ENCODE assay signal across 16 cellular contexts in genomic region chr2:46377287-46377605, GRCh38.
DNase-seq lines count a peak whose midpoint lies in the region; ATAC-seq and TF ChIP-seq lines count a peak whose summit lies in the region.
"Had no signal": no experiment of that assay in that cellular context is flagged by ENCODE, and none has a peak within 500 bp of the region (broad histone marks: within the 10 kb centered on the region; RNA-seq: fewer than 3 reads in every experiment).

No MANE protein-coding gene starts in this region.

- in situ Hi-C loops in GM13977 (cut with MboI; ENCODE audit: low pct_unique_long_range_greater_than_20kb, low sequenced_read_pairs, unreplicated experiment): no loop called here

- H3K36me3 ChIP-seq in osteoblast (ENCODE audit: insufficient read depth, low read length): peaks cover 80% of the 10 kb centered on the region

- no peak overlapping the region for H3K27ac Mint-ChIP-seq in activated CD4-positive, alpha-beta T cell treated with anti-CD3 and anti-CD28 coated beads for 36 hours
- H3K27ac Mint-ChIP-seq: activated T-cell treated with anti-CD3 and anti-CD28 coated beads, Interleukin-2, amount 50 U/mL, for 24 hours had no signal

- DNase-seq in Ammon's horn (ENCODE audit: low spot score) (peak; percentile 46), RWPE1 (ENCODE audit: low spot score) (no peak), foreskin keratinocyte (no peak), osteoblast (ENCODE audit: insufficient read length, low spot score, missing footprints) (no peak), DMS53 (lab: John Stamatoyannopoulos, UW) (no peak), superior temporal gyrus (ENCODE audit: extremely low spot score) (no peak), GM13977 (ENCODE audit: low spot score) (no peak)
- no peak for DNase-seq in activated CD4-positive, alpha-beta T cell treated with anti-CD3 and anti-CD28 coated beads for 36 hours
- DNase-seq: activated T-cell treated with anti-CD3 and anti-CD28 coated beads, Interleukin-2, amount 50 U/mL, for 24 hours; NCI-H1105; NCI-H345; OCI-M1; stimulated activated CD4-positive, alpha-beta T cell treated with anti-CD3 and anti-CD28 coated beads, Interleukin-4, amount 100 ng/mL, for 24 hours had no signal

- H4K20me1 ChIP-seq in osteoblast (ENCODE audit: insufficient read depth, low read length): no peaks in the 10 kb centered on the region

- no peak overlapping the region for H3K4me3 Mint-ChIP-seq in activated CD4-positive, alpha-beta T cell treated with anti-CD3 and anti-CD28 coated beads for 36 hours
- H3K4me3 Mint-ChIP-seq: activated T-cell treated with anti-CD3 and anti-CD28 coated beads, Interleukin-2, amount 50 U/mL, for 24 hours; neural crest cell had no signal

- no peak overlapping the region for H3K4me3 ChIP-seq in osteoblast (ENCODE audit: insufficient read depth, low read length)
- H3K4me3 ChIP-seq: lung had no signal

- no peaks in the 10 kb centered on the region for H3K79me2 ChIP-seq in osteoblast (ENCODE audit: insufficient read depth, low read length)

- H3K9me3 ChIP-seq in osteoblast (ENCODE audit: low read depth, low read length): no peaks in the 10 kb centered on the region

- H3K36me3 Mint-ChIP-seq in activated CD4-positive, alpha-beta T cell treated with anti-CD3 and anti-CD28 coated beads for 36 hours (ENCODE audit: low read depth): peaks cover 2% of the 10 kb centered on the region

- H3K4me1 ChIP-seq in foreskin keratinocyte (no peaks in the 10 kb centered on the region), osteoblast (ENCODE audit: insufficient read depth, low read length) (peaks cover 3% of the 10 kb centered on the region)

- H3K27me3 ChIP-seq in foreskin keratinocyte (no peaks in the 10 kb centered on the region), osteoblast (ENCODE audit: insufficient read depth, low read length) (no peaks in the 10 kb centered on the region)

- H3K4me2 ChIP-seq in osteoblast (ENCODE audit: insufficient read depth, low read length): no peak overlapping the region

- H3K9me3 Mint-ChIP-seq in activated CD4-positive, alpha-beta T cell treated with anti-CD3 and anti-CD28 coated beads for 36 hours (ENCODE audit: low read depth): no peaks in the 10 kb centered on the region
- H3K9me3 Mint-ChIP-seq: activated T-cell treated with anti-CD3 and anti-CD28 coated beads, Interleukin-2, amount 50 U/mL, for 24 hours had no signal

- no peaks in the 10 kb centered on the region for H3K27me3 Mint-ChIP-seq in activated CD4-positive, alpha-beta T cell treated with anti-CD3 and anti-CD28 coated beads for 36 hours
- H3K27me3 Mint-ChIP-seq: activated T-cell treated with anti-CD3 and anti-CD28 coated beads, Interleukin-2, amount 50 U/mL, for 24 hours had no signal

- CTCF ChIA-PET in RWPE1 (lab: Yijun Ruan, JAX): interaction anchor here (0.5 to 0.6 kb wide), 2 partner anchors 47 to 83 kb away, joined by 3 to 6 read pairs; no protein-coding TSS in a partner anchor
- CTCF ChIA-PET in activated CD4-positive, alpha-beta T cell treated with anti-CD3 and anti-CD28 coated beads for 36 hours (lab: Charles Lee): interaction anchor here (0.5 kb wide), 1 partner anchor 314 kb away, joined by 4 read pairs; no protein-coding TSS in a partner anchor

- H3K4me1 Mint-ChIP-seq in activated CD4-positive, alpha-beta T cell treated with anti-CD3 and anti-CD28 coated beads for 36 hours: no peaks in the 10 kb centered on the region
- H3K4me1 Mint-ChIP-seq: neural crest cell had no signal

- intact Hi-C loops in activated CD4-positive, alpha-beta T cell treated with anti-CD3 and anti-CD28 coated beads for 36 hours (cut with DNase I, micrococcal nuclease): no loop called here

- H3K27ac ChIP-seq in RWPE1: peak overlapping the region; percentile 20
- H3K27ac ChIP-seq in foreskin keratinocyte: no peak overlapping the region
- no peak overlapping the region for H3K27ac ChIP-seq in osteoblast (ENCODE audit: low read depth, low read length)

- ATAC-seq in foreskin keratinocyte: no peak
- ATAC-seq in activated CD4-positive, alpha-beta T cell treated with anti-CD3 and anti-CD28 coated beads for 36 hours: no peak
- ATAC-seq: sciatic nerve had no signal

- H2AFZ ChIP-seq in osteoblast (ENCODE audit: low read length): no peak overlapping the region

- POLR2A ChIA-PET in RWPE1 (lab: Yijun Ruan, JAX; ENCODE audit: low non-redundant PET): no interaction called here
- POLR2A ChIA-PET in activated CD4-positive, alpha-beta T cell treated with anti-CD3 and anti-CD28 coated beads for 36 hours (lab: Charles Lee): no interaction called here

- TF ChIP-seq CTCF in RWPE1 (conservative IDR thresholded peaks at IDR 0.05; ENCODE audit: low read depth) (no peak), foreskin keratinocyte (conservative IDR thresholded peaks at IDR 0.05) (peak; percentile 22), osteoblast (IDR thresholded peaks at IDR 0.05; ENCODE audit: extremely low read depth, low read depth, low read length) (peak; percentile 7), GM13977 (IDR thresholded peaks at IDR 0.05; ENCODE audit: extremely low read depth, insufficient read depth, missing control alignments) (no peak)

Comparison
In these comparisons a context has a peak if more than half of its experiments do, and no peak if none do; other contexts are left out.
1. CTCF ChIP-seq: peak in foreskin keratinocyte (single experiment) and osteoblast (single experiment); none in RWPE1 (single experiment) and GM13977 (single experiment).